In the genomic region with DNA sequence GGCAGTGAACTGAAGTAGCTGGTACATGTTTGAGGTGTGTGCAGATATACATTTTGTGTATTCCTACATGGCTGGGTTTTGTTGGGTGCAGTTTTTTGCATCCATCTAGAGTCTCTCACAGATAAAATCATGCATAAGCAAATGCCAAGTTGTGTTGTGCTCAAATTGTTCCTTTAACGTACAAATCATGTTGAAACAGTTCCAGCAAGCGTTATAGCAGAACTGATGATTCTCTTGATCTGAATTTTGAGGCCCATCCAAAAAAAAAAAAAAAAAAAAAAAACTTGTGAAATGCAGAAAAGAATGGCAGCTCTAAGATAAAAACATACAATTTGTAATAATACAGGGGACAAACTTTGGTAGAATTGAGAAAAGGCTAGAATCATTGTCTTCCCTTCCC, we compare ENCODE assay signal across 22 cellular contexts.
"Had no signal": no experiment of that assay in that cellular context is flagged by ENCODE, and none has a peak within 500 bp of the region (broad histone marks: within the 10 kb centered on the region; RNA-seq: fewer than 3 reads in every experiment).

No MANE protein-coding gene starts in this region.

- H3K27me3 ChIP-seq: ascending aorta, body of pancreas, MG63 had no signal

- H3K4me3 ChIP-seq: ascending aorta, body of pancreas, MG63 had no signal

- ATAC-seq: activated naive CD4-positive, alpha-beta T cell treated with anti-CD3 and anti-CD28 coated beads, Interleukin-2, amount 50 U/mL, for 72 hours; activated naive CD8-positive, alpha-beta T cell treated with anti-CD3 and anti-CD28 coated beads, Interleukin-2, amount 50 U/mL, for 24 hours; activated T-cell treated with anti-CD3 and anti-CD28 coated beads, Interleukin-2, amount 50 U/mL, for 4 hours; body of pancreas had no signal

- H3K4me1 ChIP-seq: ascending aorta, body of pancreas had no signal

- H3K4me2 ChIP-seq: SK-N-SH had no signal

- H3K36me3 Mint-ChIP-seq: activated CD4-positive, alpha-beta memory T cell treated with anti-CD3 and anti-CD28 coated beads for 36 hours; activated naive CD4-positive, alpha-beta T cell treated with anti-CD3 and anti-CD28 coated beads, Interleukin-2, amount 50 U/mL, for 72 hours had no signal

- H3K27ac Mint-ChIP-seq: activated CD4-positive, alpha-beta memory T cell treated with anti-CD3 and anti-CD28 coated beads for 36 hours; activated CD4-positive, alpha-beta T cell treated with anti-CD3 and anti-CD28 coated beads, Interleukin-2, amount 10 ng/mL, durations not matched to agents 7 days and 5 days; activated naive CD4-positive, alpha-beta T cell treated with anti-CD3 and anti-CD28 coated beads, Interleukin-2, amount 50 U/mL, for 72 hours; activated naive CD8-positive, alpha-beta T cell treated with anti-CD3 and anti-CD28 coated beads, Interleukin-2, amount 50 U/mL, for 24 hours had no signal

- H3K36me3 ChIP-seq: ascending aorta, MG63 had no signal

- H3K4me3 Mint-ChIP-seq: activated CD4-positive, alpha-beta memory T cell treated with anti-CD3 and anti-CD28 coated beads for 36 hours; activated CD4-positive, alpha-beta T cell treated with anti-CD3 and anti-CD28 coated beads, Interleukin-2, amount 10 ng/mL, durations not matched to agents 7 days and 5 days; activated naive CD8-positive, alpha-beta T cell treated with anti-CD3 and anti-CD28 coated beads, Interleukin-2, amount 50 U/mL, for 24 hours; activated T-cell treated with anti-CD3 and anti-CD28 coated beads, Interleukin-2, amount 50 U/mL, for 4 hours had no signal

- H3K27me3 Mint-ChIP-seq: activated CD4-positive, alpha-beta memory T cell treated with anti-CD3 and anti-CD28 coated beads for 36 hours; activated CD4-positive, alpha-beta T cell treated with anti-CD3 and anti-CD28 coated beads, Interleukin-2, amount 10 ng/mL, durations not matched to agents 7 days and 5 days; activated naive CD8-positive, alpha-beta T cell treated with anti-CD3 and anti-CD28 coated beads, Interleukin-2, amount 50 U/mL, for 24 hours had no signal

- DNase-seq: activated CD4-positive, alpha-beta memory T cell treated with anti-CD3 and anti-CD28 coated beads for 36 hours; activated CD4-positive, alpha-beta T cell treated with anti-CD3 and anti-CD28 coated beads, Interleukin-2, amount 10 ng/mL, durations not matched to agents 7 days and 5 days; activated CD4-positive, CD25-positive, alpha-beta regulatory T cell; activated CD8-positive, alpha-beta memory T cell treated with anti-CD3 and anti-CD28 coated beads for 24 hours; activated effector memory CD4-positive, alpha-beta T cell treated with anti-CD3 and anti-CD28 coated beads, Interleukin-2, amount 50 U/mL, for 16 hours; activated naive CD4-positive, alpha-beta T cell treated with Interleukin-2 at 50 U/mL for 16 hours; activated naive CD8-positive, alpha-beta T cell treated with anti-CD3 and anti-CD28 coated beads, Interleukin-2, amount 50 U/mL, for 24 hours; activated T-cell treated with anti-CD3 and anti-CD28 coated beads, Interleukin-2, amount 50 U/mL, for 4 hours; amniotic stem cell; body of pancreas; MG63; MV-4-11; NCI-H1092 treated with DMSO at 0.1 percent for 48 hours; NCI-H1417 treated with DMSO at 0.1 percent for 48 hours; NCI-H1694; NCI-H2029; NCI-H2107; SK-N-SH; T-helper 1 cell had no signal

- H3K9me3 Mint-ChIP-seq: activated CD4-positive, alpha-beta memory T cell treated with anti-CD3 and anti-CD28 coated beads for 36 hours; activated CD4-positive, alpha-beta T cell treated with anti-CD3 and anti-CD28 coated beads, Interleukin-2, amount 10 ng/mL, durations not matched to agents 7 days and 5 days; activated naive CD4-positive, alpha-beta T cell treated with anti-CD3 and anti-CD28 coated beads, Interleukin-2, amount 50 U/mL, for 72 hours; activated naive CD8-positive, alpha-beta T cell treated with anti-CD3 and anti-CD28 coated beads, Interleukin-2, amount 50 U/mL, for 24 hours; activated T-cell treated with anti-CD3 and anti-CD28 coated beads, Interleukin-2, amount 50 U/mL, for 4 hours had no signal

- H3K4me1 Mint-ChIP-seq: activated CD4-positive, alpha-beta T cell treated with anti-CD3 and anti-CD28 coated beads, Interleukin-2, amount 10 ng/mL, durations not matched to agents 7 days and 5 days; activated naive CD8-positive, alpha-beta T cell treated with anti-CD3 and anti-CD28 coated beads, Interleukin-2, amount 50 U/mL, for 24 hours had no signal

- H3K27ac ChIP-seq: ascending aorta, body of pancreas, VCaP had no signal

- H3K9ac ChIP-seq: SK-N-SH had no signal

- H3K9me3 ChIP-seq: ascending aorta, body of pancreas, MG63, SK-N-SH had no signal
